Comparison of ENCODE assay signal across 8 cellular contexts in the genomic region with DNA sequence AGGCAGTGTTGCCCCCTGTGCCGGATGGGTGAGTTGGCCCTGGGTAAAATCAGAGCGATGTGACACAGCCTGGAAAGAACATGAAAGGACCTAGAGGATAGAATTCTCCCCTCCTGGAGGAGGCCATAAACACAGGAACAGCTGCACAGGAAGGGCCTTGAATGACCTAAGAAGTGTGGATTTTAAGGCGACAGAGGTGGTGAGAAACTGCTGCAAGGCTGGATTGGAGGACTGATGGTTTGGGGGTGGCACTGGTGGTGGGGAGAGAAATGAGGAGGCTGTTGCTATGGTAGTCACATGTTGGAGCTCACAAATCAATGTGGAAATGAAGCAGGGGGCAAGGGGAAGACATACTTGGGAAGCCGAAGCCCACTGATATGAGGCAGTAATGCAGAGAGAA. TPM values are rescaled to one million over a fixed set of nuclear protein-coding genes. Genes with fewer than 3 reads are reported as not detected.
DNase-seq lines count a peak whose midpoint lies in the region; ATAC-seq and TF ChIP-seq lines count a peak whose summit lies in the region.

No MANE protein-coding gene starts in this region.

- 0 out of 2 replicates have a peak overlapping the region, but pooled peaks have one; percentile 26 for H3K9ac ChIP-seq in IMR-90 (ENCODE audit: low read depth, low read length)

- dilution Hi-C loops in IMR-90 (cut with HindIII; ENCODE audit: low sequenced_read_pairs, unreplicated experiment): no loop called here

- peaks cover 0 to 3% (median 0%) of the 10 kb centered on the region in 7 donors for H3K9me3 Mint-ChIP-seq in naive B cell

- peak overlapping the region; percentile 2 to 87 (median 74) for H3K4me3 Mint-ChIP-seq in naive B cell

- no peak for DNase-seq in AG04449 (ENCODE audit: low read depth, low spot score)
- peak; percentile 77 for DNase-seq in IMR-90
- peak; percentile 62 for DNase-seq in choroid plexus epithelial cell (ENCODE audit: low read depth)
- no peak for DNase-seq in naive B cell
- no peak for DNase-seq in MV-4-11 (lab: John Stamatoyannopoulos, UW)
- DNase-seq in mucosa of descending colon: no peak
- DNase-seq in DMS153 (lab: John Stamatoyannopoulos, UW): no peak

- H3K36me3 ChIP-seq in IMR-90 (ENCODE audit: control insufficient read depth, insufficient read depth, low read length) (no peaks in the 10 kb centered on the region), mucosa of descending colon (ENCODE audit: low read depth) (no peaks in the 10 kb centered on the region)

- H2AFZ ChIP-seq in IMR-90 (replicated peaks; ENCODE audit: low read length, poor library complexity): peak overlapping the region; percentile 52

- peak overlapping the region; percentile 1; the same call in 2 of the 3 replicates for H2BK15ac ChIP-seq in IMR-90 (ENCODE audit: low read depth, low read length)

- H4K5ac ChIP-seq in IMR-90 (ENCODE audit: low read depth, low read length): peak overlapping the region; percentile 68

- TF ChIP-seq POLR2A in IMR-90 (IDR thresholded peaks at IDR 0.05; ENCODE audit: low read depth, low read length): no peak

- H3K4me3 ChIP-seq in AG04449 (ENCODE audit: low read depth, low read length) (peak overlapping the region; percentile 15; the same call in 1 of the 2 replicates), IMR-90 (ENCODE audit: insufficient read depth, low read depth, low read length) (no peak overlapping the region), choroid plexus epithelial cell (ENCODE audit: low read depth, low read length) (no peak overlapping the region), mucosa of descending colon (no peak overlapping the region)

- peak overlapping the region; percentile 73 for H3K4me2 ChIP-seq in IMR-90 (ENCODE audit: low read depth, low read length)

- H3K14ac ChIP-seq in IMR-90 (replicated peaks; ENCODE audit: low read depth, low read length): peak overlapping the region; percentile 94

- H3K4me1 ChIP-seq in IMR-90 (ENCODE audit: control insufficient read depth, insufficient read depth, low read length) (peaks cover 11% of the 10 kb centered on the region), mucosa of descending colon (ENCODE audit: low read depth) (peaks cover 14% of the 10 kb centered on the region)

- POLR2A ChIA-PET in AG04449 (lab: Yijun Ruan, JAX): interaction anchor here (1.7 to 1.9 kb wide), 2 partner anchors 12 to 28 kb away, joined by 7 to 11 read pairs; no protein-coding TSS in a partner anchor
- POLR2A ChIA-PET in IMR-90 (lab: Charles Lee; ENCODE audit: unreplicated experiment): no interaction called here

- H4K8ac ChIP-seq in IMR-90 (ENCODE audit: low read depth in 2 of 2, low read length in 2 of 2): peak overlapping the region; percentile 76 to 91; a peak in 3 of 4 replicates

- H2BK5ac ChIP-seq in IMR-90 (ENCODE audit: low read depth, low read length, poor library complexity, severe bottlenecking): peak overlapping the region; percentile 56

- WGBS in IMR-90 (ENCODE audit: extremely low coverage in 2 of 2, insufficient read length in 1 of 2), 2 experiments: no CpG with 5 or more reads among the region's 4 CpGs

- H2AK5ac ChIP-seq in IMR-90 (ENCODE audit: low read depth, low read length): peak overlapping the region; percentile 88

- peak overlapping the region; percentile 67 for H4K91ac ChIP-seq in IMR-90 (ENCODE audit: insufficient read depth, low read depth, low read length)

- peak overlapping the region; percentile 77; the same call in 1 of the 2 replicates for H3K18ac ChIP-seq in IMR-90 (ENCODE audit: low read depth, low read length)

- no peak for TF ChIP-seq RAD21 in IMR-90 (IDR thresholded peaks at IDR 0.05; ENCODE audit: low read length)

- peak overlapping the region; percentile 73 for H2AK9ac ChIP-seq in IMR-90 (replicated peaks; ENCODE audit: low read depth, low read length, poor library complexity)

- TF ChIP-seq CTCF in AG04449 (IDR thresholded peaks at IDR 0.05; ENCODE audit: insufficient read depth, low read length, missing control alignments) (no peak), IMR-90 (conservative IDR thresholded peaks at IDR 0.05; ENCODE audit: low read depth, low read length) (no peak), choroid plexus epithelial cell (conservative IDR thresholded peaks at IDR 0.05; ENCODE audit: low read depth, low read length) (no peak), mucosa of descending colon (IDR thresholded peaks at IDR 0.05) (no peak)

- peaks cover 12% of the 10 kb centered on the region for H3K9me1 ChIP-seq in IMR-90 (ENCODE audit: insufficient read depth, low read length)

- H3K4me1 Mint-ChIP-seq in naive B cell: peaks cover 29 to 38% (median 37%) of the 10 kb centered on the region in 3 donors

- peak overlapping the region; percentile 48; the same call in 1 of the 2 replicates for H3K27ac ChIP-seq in IMR-90 (ENCODE audit: insufficient read depth, low read length)

- peak overlapping the region; percentile 99 for H3K4ac ChIP-seq in IMR-90 (ENCODE audit: low read depth, low read length)

- intact Hi-C loops in IMR-90 (cut with micrococcal nuclease): no loop called here
- intact Hi-C loops in mucosa of descending colon (cut with DNase I, micrococcal nuclease): no loop called here

- no peaks in the 10 kb centered on the region for H3K27me3 ChIP-seq in IMR-90 (ENCODE audit: control insufficient read depth, insufficient read depth, low read length)

- H3K23ac ChIP-seq in IMR-90 (ENCODE audit: low read depth, low read length): peak overlapping the region; percentile 96

- H3K27ac Mint-ChIP-seq in naive B cell: peak overlapping the region in 4 of 6 donors; percentile 14 to 91 (median 78)

- peaks cover 0 to 15% of the 10 kb centered on the region in 2 experiments; a peak in 1 of 4 replicates for H3K79me1 ChIP-seq in IMR-90 (ENCODE audit: low read depth in 1 of 2, low read length in 2 of 2)

- CTCF ChIA-PET in AG04449 (lab: Yijun Ruan, JAX): interaction anchor here (0.9 to 4.0 kb wide), 9 partner anchors 11 to 113 kb away, joined by 3 to 70 read pairs (median 5); a partner anchor contains a TSS
- CTCF ChIA-PET in IMR-90 (lab: Yijun Ruan, JAX): interaction anchor here (1.1 to 1.5 kb wide), 4 partner anchors 11 to 73 kb away, joined by 3 to 4 read pairs (median 4); no protein-coding TSS in a partner anchor

- ATAC-seq in IMR-90 (ENCODE audit: low read depth) (0 out of 2 replicates have a peak, but pooled peaks have one; percentile 6), naive B cell (ENCODE audit: low read depth in 2 of 2) (no peak), GM19328 (IDR thresholded peaks at IDR 0.05; ENCODE audit: unreplicated experiment) (no peak), mucosa of descending colon (no peak)

- H3K36me3 Mint-ChIP-seq in naive B cell: no peaks in the 10 kb centered on the region

- H3K27me3 Mint-ChIP-seq in naive B cell: no peaks in the 10 kb centered on the region

- no TSS peak for BruUV-seq in IMR-90 (replicated peaks; lab: Mats Ljungman, UMichigan)

- no peaks in the 10 kb centered on the region for H3K9me3 ChIP-seq in IMR-90 (ENCODE audit: control insufficient read depth, insufficient read depth, low read length)
- H3K9me3 ChIP-seq in mucosa of descending colon: no peaks in the 10 kb centered on the region

- peak overlapping the region; percentile 27 for H2BK20ac ChIP-seq in IMR-90 (ENCODE audit: low read depth, low read length)

- peak overlapping the region; percentile 81 for H2BK120ac ChIP-seq in IMR-90 (ENCODE audit: low read depth, low read length)

- in situ Hi-C loops in IMR-90 (cut with MboI; ENCODE audit: low sequenced_read_pairs): no loop called here

- H3K56ac ChIP-seq in IMR-90 (ENCODE audit: extremely low read depth, insufficient read depth, low read length): 0 out of 2 replicates have a peak overlapping the region, but pooled peaks have one; percentile 4

- H4K20me1 ChIP-seq in IMR-90 (ENCODE audit: insufficient read depth, low read length): no peaks in the 10 kb centered on the region

TF ChIP-seq in IMR-90, 13 proteins besides CTCF, POLR2A, EP300 and RAD21 (continues in another document):
- TF ChIP-seq, protein P1, sequence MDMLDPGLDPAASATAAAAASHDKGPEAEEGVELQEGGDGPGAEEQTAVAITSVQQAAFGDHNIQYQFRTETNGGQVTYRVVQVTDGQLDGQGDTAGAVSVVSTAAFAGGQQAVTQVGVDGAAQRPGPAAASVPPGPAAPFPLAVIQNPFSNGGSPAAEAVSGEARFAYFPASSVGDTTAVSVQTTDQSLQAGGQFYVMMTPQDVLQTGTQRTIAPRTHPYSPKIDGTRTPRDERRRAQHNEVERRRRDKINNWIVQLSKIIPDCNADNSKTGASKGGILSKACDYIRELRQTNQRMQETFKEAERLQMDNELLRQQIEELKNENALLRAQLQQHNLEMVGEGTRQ (IDR thresholded peaks at IDR 0.05; ENCODE audit: low read depth, low read length): no peak
- TF ChIP-seq MXI1 (IDR thresholded peaks at IDR 0.05; ENCODE audit: borderline replicate concordance, low read depth, low read length) (no peak), MAFK (IDR thresholded peaks at IDR 0.05; ENCODE audit: low read depth, low read length) (no peak), FOS (IDR thresholded peaks at IDR 0.05; ENCODE audit: low read depth, low read length) (no peak), CEBPB (IDR thresholded peaks at IDR 0.05; ENCODE audit: low read depth, low read length) (no peak), RCOR1 (IDR thresholded peaks at IDR 0.05; ENCODE audit: insufficient replicate concordance, low read length) (no peak), CHD1 (IDR thresholded peaks at IDR 0.05; ENCODE audit: low read depth, low read length) (no peak)
- TF ChIP-seq, protein P2, sequence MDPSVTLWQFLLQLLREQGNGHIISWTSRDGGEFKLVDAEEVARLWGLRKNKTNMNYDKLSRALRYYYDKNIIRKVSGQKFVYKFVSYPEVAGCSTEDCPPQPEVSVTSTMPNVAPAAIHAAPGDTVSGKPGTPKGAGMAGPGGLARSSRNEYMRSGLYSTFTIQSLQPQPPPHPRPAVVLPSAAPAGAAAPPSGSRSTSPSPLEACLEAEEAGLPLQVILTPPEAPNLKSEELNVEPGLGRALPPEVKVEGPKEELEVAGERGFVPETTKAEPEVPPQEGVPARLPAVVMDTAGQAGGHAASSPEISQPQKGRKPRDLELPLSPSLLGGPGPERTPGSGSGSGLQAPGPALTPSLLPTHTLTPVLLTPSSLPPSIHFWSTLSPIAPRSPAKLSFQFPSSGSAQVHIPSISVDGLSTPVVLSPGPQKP (IDR thresholded peaks at IDR 0.05; ENCODE audit: borderline replicate concordance, low read depth, low read length): no peak

RNA-seq across cellular contexts. Expression of a gene that starts 13.8 kb away (rescaled TPM):
- total RNA-seq in IMR-90 (2012; rRNA removed) (under 0.01 TPM in 2 replicates), mucosa of descending colon (under 1 TPM in 1 of 3 donors, not detected in 2; 0.31 TPM)
- polyA plus RNA-seq in IMR-90 (2012; rRNA removed) (0.03 and 0.07 TPM in 2 replicates), naive B cell (ENCODE audit: low read depth in 6 of 6) (under 1 TPM in 1 of 6 donors, not detected in 5; 0.05 TPM)
- polyA plus RNA-seq in IMR-90 (2012; cell fraction: cytosol; rRNA removed): 0.04 TPM in 2 replicates
- polyA plus RNA-seq in IMR-90 (2012; cell fraction: nucleus; rRNA removed; ENCODE audit: low replicate concordance): 0.15 and 0.25 TPM in 2 replicates

RNA-seq across cellular contexts. Expression of a gene that starts 25.2 kb away (rescaled TPM):
- total RNA-seq in IMR-90 (2012; rRNA removed) (22.8 TPM in 2 replicates), mucosa of descending colon (10 to 100 TPM; 16.9 to 38.8 (median 21.4) TPM)
- polyA plus RNA-seq in IMR-90 (2012; rRNA removed) (16.5 and 23.1 TPM in 2 replicates), naive B cell (ENCODE audit: low read depth in 6 of 6) (10 to 100 TPM; 47.3 to 99.7 (median 64.4) TPM)
- 22.5 and 41.4 TPM in 2 replicates for polyA plus RNA-seq in IMR-90 (2012; cell fraction: cytosol; rRNA removed)
- 80.9 and 92.7 TPM in 2 replicates for polyA plus RNA-seq in IMR-90 (2012; cell fraction: nucleus; rRNA removed; ENCODE audit: low replicate concordance)

Comparison
In these comparisons a context has a peak if more than half of its experiments do, and no peak if none do; other contexts are left out.
1. DNase-seq: peak in IMR-90 (single experiment) and choroid plexus epithelial cell (single experiment); none in AG04449 (single experiment), naive B cell (single experiment), MV-4-11 (single experiment), mucosa of descending colon (0 of 3) and DMS153 (single experiment).